18 cellular contexts compared by ENCODE assay signal in genomic region chr6:150203378-150203777, GRCh38.
"Had no signal": no experiment of that assay in that cellular context is flagged by ENCODE, and none has a peak within 500 bp of the region (broad histone marks: within the 10 kb centered on the region; RNA-seq: fewer than 3 reads in every experiment).

No MANE protein-coding gene starts in this region.

- H3K4me1 Mint-ChIP-seq: activated naive CD4-positive, alpha-beta T cell treated with anti-CD3 and anti-CD28 coated beads, Interleukin-2, amount 50 U/mL, for 24 hours had no signal

- H3K4me3 ChIP-seq: dorsolateral prefrontal cortex, lung had no signal

- H3K36me3 Mint-ChIP-seq: activated naive CD4-positive, alpha-beta T cell treated with anti-CD3 and anti-CD28 coated beads, Interleukin-2, amount 50 U/mL, for 24 hours; brain; naive thymus-derived CD8-positive, alpha-beta T cell had no signal

- H3K9me3 Mint-ChIP-seq: activated naive CD4-positive, alpha-beta T cell treated with anti-CD3 and anti-CD28 coated beads, Interleukin-2, amount 50 U/mL, for 24 hours; activated T-helper 1 cell treated with anti-CD3 and anti-CD28 coated beads, Interleukin-12 subunit alpha, Interleukin-12 subunit beta, Interleukin-2, Interleukin-4 antibody, amounts not matched to agents 30 ng/mL and 10 ng/mL and 1 ng/mL, durations not matched to agents 14 hours and 24 hours and 36 hours; brain; endodermal cell; naive thymus-derived CD8-positive, alpha-beta T cell had no signal

- ATAC-seq: activated CD8-positive, alpha-beta T cell treated with anti-CD3 and anti-CD28 coated beads, Interleukin-2, amount 10 ng/mL, durations not matched to agents 7 days and 5 days; naive thymus-derived CD8-positive, alpha-beta T cell had no signal

- FAIRE-seq: kidney had no signal

- DNase-seq: activated CD4-positive, alpha-beta T cell treated with anti-CD3 and anti-CD28 coated beads for 1 hour; activated CD4-positive, alpha-beta T cell treated with anti-CD3 and anti-CD28 coated beads, Interleukin-2, amount 50 U/mL, for 1 hour; activated CD8-positive, alpha-beta T cell treated with anti-CD3 and anti-CD28 coated beads, Interleukin-2, amount 10 ng/mL, durations not matched to agents 7 days and 5 days; activated gamma-delta T cell; aorta; caudate nucleus; dorsolateral prefrontal cortex; kidney; naive thymus-derived CD8-positive, alpha-beta T cell; stimulated activated CD4-positive, alpha-beta T cell treated with anti-CD3 and anti-CD28 coated beads, Interleukin-4, amount 100 ng/mL, for 24 hours; stimulated activated naive CD4-positive, alpha-beta T cell treated with Interleukin-2 at 50 U/mL for 16 hours; T-helper 9 cell had no signal

- H3K27ac Mint-ChIP-seq: activated CD8-positive, alpha-beta T cell treated with anti-CD3 and anti-CD28 coated beads, Interleukin-2, amount 10 ng/mL, durations not matched to agents 7 days and 5 days; activated T-helper 1 cell treated with anti-CD3 and anti-CD28 coated beads, Interleukin-12 subunit alpha, Interleukin-12 subunit beta, Interleukin-2, Interleukin-4 antibody, amounts not matched to agents 30 ng/mL and 10 ng/mL and 1 ng/mL, durations not matched to agents 14 hours and 24 hours and 36 hours; brain; endodermal cell; progenitor cell of endocrine pancreas had no signal

- H3K27ac ChIP-seq: dorsolateral prefrontal cortex had no signal

- H3K27me3 Mint-ChIP-seq: activated naive CD4-positive, alpha-beta T cell treated with anti-CD3 and anti-CD28 coated beads, Interleukin-2, amount 50 U/mL, for 24 hours had no signal

- H3K4me3 Mint-ChIP-seq: activated CD8-positive, alpha-beta T cell treated with anti-CD3 and anti-CD28 coated beads, Interleukin-2, amount 10 ng/mL, durations not matched to agents 7 days and 5 days; activated naive CD4-positive, alpha-beta T cell treated with anti-CD3 and anti-CD28 coated beads, Interleukin-2, amount 50 U/mL, for 24 hours; activated T-helper 1 cell treated with anti-CD3 and anti-CD28 coated beads, Interleukin-12 subunit alpha, Interleukin-12 subunit beta, Interleukin-2, Interleukin-4 antibody, amounts not matched to agents 30 ng/mL and 10 ng/mL and 1 ng/mL, durations not matched to agents 14 hours and 24 hours and 36 hours; brain; endodermal cell; naive thymus-derived CD8-positive, alpha-beta T cell had no signal

- H3K27me3 ChIP-seq: dorsolateral prefrontal cortex had no signal
